In genomic region chr15:59688888-59689625, GRCh38 we compare ENCODE assay signal across 8 cellular contexts. TPM values are rescaled to one million over a fixed set of nuclear protein-coding genes. Genes with fewer than 3 reads are reported as not detected.
DNase-seq lines count a peak whose midpoint lies in the region; ATAC-seq and TF ChIP-seq lines count a peak whose summit lies in the region.

Gene BNIP2, minus strand, starts transcription at chr15:59689320. Its CDS starts 6,863 bp downstream, at chr15:59682457.

- H3K27ac ChIP-seq in osteoblast (ENCODE audit: low read depth, low read length) (peak within 1 kb of the TSS; percentile 98), thoracic aorta (peak within 1 kb of the TSS; percentile 96 to 97)

- peaks cover 38% of the 10 kb centered on the region for H4K20me1 ChIP-seq in osteoblast (ENCODE audit: insufficient read depth, low read length)

- H3K4me3 ChIP-seq in GM06990 (replicated peaks; ENCODE audit: low read depth, low read length) (peak within 1 kb of the TSS; percentile 100), osteoblast (ENCODE audit: insufficient read depth, low read length) (peak within 1 kb of the TSS; percentile 100), thoracic aorta (peak within 1 kb of the TSS; percentile 89)

- H3K4me2 ChIP-seq in osteoblast (ENCODE audit: insufficient read depth, low read length) = peak within 1 kb of the TSS; percentile 93

- peaks cover 49% of the 10 kb centered on the region for H3K4me1 Mint-ChIP-seq in activated naive CD8-positive, alpha-beta T cell (ENCODE audit: low read depth)

- H3K27ac Mint-ChIP-seq in activated naive CD8-positive, alpha-beta T cell = peak within 1 kb of the TSS; percentile 91

- peaks cover 5% of the 10 kb centered on the region for H3K36me3 Mint-ChIP-seq in activated naive CD8-positive, alpha-beta T cell

- H2AFZ ChIP-seq in osteoblast (ENCODE audit: low read length) = peak within 1 kb of the TSS; percentile 85

- H3K79me2 ChIP-seq in osteoblast (ENCODE audit: insufficient read depth, low read length) = peaks cover 50% of the 10 kb centered on the region

- ATAC-seq in HG02588 (IDR thresholded peaks at IDR 0.05; ENCODE audit: unreplicated experiment) (peak; percentile 81), thoracic aorta (ENCODE audit: insufficient number of reproducible peaks, low FRiP score, low read depth) (peak; percentile 93)

- H3K36me3 ChIP-seq in GM06990 (ENCODE audit: control insufficient read depth, insufficient read depth, low read length) (no peaks in the 10 kb centered on the region), osteoblast (ENCODE audit: insufficient read depth, low read length) (peaks cover 11% of the 10 kb centered on the region), thoracic aorta (no peaks in the 10 kb centered on the region)

- H3K9me3 ChIP-seq in osteoblast (ENCODE audit: low read depth, low read length) (no peaks in the 10 kb centered on the region), thoracic aorta (no peaks in the 10 kb centered on the region)

- H3K4me3 Mint-ChIP-seq in activated naive CD8-positive, alpha-beta T cell = peak within 1 kb of the TSS; percentile 94

- peak; percentile 26 for TF ChIP-seq CTCF in GM06990 (IDR thresholded peaks at IDR 0.05; ENCODE audit: insufficient read depth, low read length, poor library complexity, severe bottlenecking)
- TF ChIP-seq CTCF in osteoblast (IDR thresholded peaks at IDR 0.05; ENCODE audit: extremely low read depth, low read depth, low read length) = no peak
- no peak for TF ChIP-seq CTCF in thoracic aorta (IDR thresholded peaks at IDR 0.05)

- DNase-seq in GM06990 (ENCODE audit: extremely low read depth, insufficient read length) (peak; percentile 99), NCI-H1105 (lab: John Stamatoyannopoulos, UW) (peak; percentile 100), SKM-1 treated with dmso at 0.1 percent for 144 hours (lab: John Stamatoyannopoulos, UW; ENCODE audit: unreplicated experiment) (peak; percentile 89), glomerular visceral epithelial cell (ENCODE audit: extremely low spot score) (peak; percentile 98), osteoblast (ENCODE audit: insufficient read length, low spot score, missing footprints) (peak; percentile 98), thoracic aorta (ENCODE audit: low spot score) (peak; percentile 95)

- no peaks in the 10 kb centered on the region for H3K9me3 Mint-ChIP-seq in activated naive CD8-positive, alpha-beta T cell (ENCODE audit: low read depth)

- H3K27me3 Mint-ChIP-seq in activated naive CD8-positive, alpha-beta T cell = no peaks in the 10 kb centered on the region

- no peaks in the 10 kb centered on the region for H3K27me3 ChIP-seq in GM06990 (replicated peaks; ENCODE audit: control insufficient read depth, insufficient read depth, low read length)
- no peaks in the 10 kb centered on the region for H3K27me3 ChIP-seq in osteoblast (ENCODE audit: insufficient read depth, low read length)
- no peaks in the 10 kb centered on the region for H3K27me3 ChIP-seq in thoracic aorta (replicated peaks; ENCODE audit: insufficient read depth)

- H3K4me1 ChIP-seq in osteoblast (ENCODE audit: insufficient read depth, low read length) (peaks cover 29% of the 10 kb centered on the region), thoracic aorta (ENCODE audit: control insufficient read depth in 1 of 2, low read depth in 2 of 2) (peaks cover 31 to 35% of the 10 kb centered on the region in 2 donors)

RNA-seq across cellular contexts. Expression of gene BNIP2, which starts in this region (rescaled TPM):
- 129 and 161 TPM in 2 replicates for total RNA-seq in osteoblast
- 100 to 1,000 TPM; 126 to 183 TPM for total RNA-seq in thoracic aorta

Comparison
In these comparisons a context has a peak if more than half of its experiments do, and no peak if none do; other contexts are left out.
1. Peak in every context shown above with its lines: DNase-seq, ATAC-seq, H3K4me3 ChIP-seq and H3K27ac ChIP-seq.